12 cellular contexts compared by ENCODE assay signal in genomic region chr2:234304945-234305344, GRCh38.
DNase-seq lines count a peak whose midpoint lies in the region; ATAC-seq and TF ChIP-seq lines count a peak whose summit lies in the region.
"Had no signal": no experiment of that assay in that cellular context is flagged by ENCODE, and none has a peak within 500 bp of the region (broad histone marks: within the 10 kb centered on the region; RNA-seq: fewer than 3 reads in every experiment).

No MANE protein-coding gene starts in this region.

- H3K27ac ChIP-seq in breast epithelium (peak overlapping the region; percentile 8 to 28), left lung (no peak overlapping the region)
- H3K27ac ChIP-seq: uterus had no signal

- intact Hi-C loops in breast epithelium (cut with DNase I; ENCODE audit: low total_unique reads) (no loop called here), left lung (cut with DNase I) (no loop called here)

- H3K9me3 ChIP-seq in breast epithelium, result no peaks in the 10 kb centered on the region
- H3K9me3 ChIP-seq in left lung, result no peaks in the 10 kb centered on the region
- H3K9me3 ChIP-seq: uterus had no signal

- no peak overlapping the region for H3K4me3 ChIP-seq in breast epithelium
- no peak overlapping the region for H3K4me3 ChIP-seq in left lung
- H3K4me3 ChIP-seq: uterus had no signal

- no peak for TF ChIP-seq POLR2A in breast epithelium (IDR thresholded peaks at IDR 0.05)

- TF ChIP-seq CTCF in breast epithelium (IDR thresholded peaks at IDR 0.05) (no peak), left lung (IDR thresholded peaks at IDR 0.05) (no peak)

- H3K36me3 ChIP-seq in breast epithelium (no peaks in the 10 kb centered on the region), left lung (no peaks in the 10 kb centered on the region)
- H3K36me3 ChIP-seq: uterus had no signal

- H3K4me1 ChIP-seq in breast epithelium (peaks cover 0 to 4% of the 10 kb centered on the region in 2 donors), left lung (no peaks in the 10 kb centered on the region)
- H3K4me1 ChIP-seq: uterus had no signal

- DNase-seq in EH (ENCODE audit: low read depth), result peak; percentile 46
- DNase-seq in M059J (ENCODE audit: low read depth), result peak; percentile 88
- DNase-seq in breast epithelium (ENCODE audit: low spot score in 2 of 2), result no peak
- DNase-seq in left lung, result no peak
- DNase-seq in NCI-H2196 (lab: John Stamatoyannopoulos, UW; ENCODE audit: unreplicated experiment), result no peak
- no peak for DNase-seq in T-helper 1 cell
- DNase-seq in OCI-M2 (lab: John Stamatoyannopoulos, UW; ENCODE audit: unreplicated experiment), result no peak
- DNase-seq: CD4-positive, alpha-beta memory T cell; NCI-H1092 treated with DMSO at 0.1 percent for 48 hours; uterus had no signal

- peak; percentile 10 for ATAC-seq in left lung
- ATAC-seq in activated CD4-positive, CD25-positive, alpha-beta regulatory T cell treated with anti-CD3 and anti-CD28 coated beads, Interleukin-2, amount 50 U/mL, for 24 hours, result no peak
- ATAC-seq: activated naive CD4-positive, alpha-beta T cell treated with anti-CD3 and anti-CD28 coated beads, Interleukin-2, amount 50 U/mL, for 72 hours had no signal

- H3K27me3 ChIP-seq in breast epithelium (no peaks in the 10 kb centered on the region), left lung (no peaks in the 10 kb centered on the region)
- H3K27me3 ChIP-seq: uterus had no signal

Comparison
In these comparisons a context has a peak if more than half of its experiments do, and no peak if none do; other contexts are left out.
1. DNase-seq: peak in EH (single experiment) and M059J (single experiment); none in breast epithelium (0 of 2), left lung (0 of 2), NCI-H2196 (single experiment), T-helper 1 cell (0 of 5) and OCI-M2 (single experiment).
2. H3K27ac ChIP-seq: peak in breast epithelium (2 of 2); none in left lung (0 of 2).